ENCODE assay signal across 27 cellular contexts in genomic region chr4:26544421-26544820, GRCh38.
A peak's percentile ranks its signal among the peaks of the same experiment; 100 is the strongest.
DNase-seq lines count a peak whose midpoint lies in the region; TF ChIP-seq lines count a peak whose summit lies in the region.
"Had no signal": no experiment of that assay in that cellular context is flagged by ENCODE, and none has a peak within 500 bp of the region (broad histone marks: within the 10 kb centered on the region; RNA-seq: fewer than 3 reads in every experiment).

No MANE protein-coding gene starts in this region.

- no peak for TF ChIP-seq CTCF in HEK293 (tag by site-specific recombination; IDR thresholded peaks at IDR 0.05)

- H3K36me3 ChIP-seq in HEK293 (ENCODE audit: control insufficient read depth in 2 of 2, insufficient read depth in 1 of 2, low read length in 2 of 2) = no peaks in the 10 kb centered on the region
- H3K36me3 ChIP-seq: BE2C; BLaER1; BLaER1 treated with 17β-estradiol and CSF1 and Interleukin-3, amounts not matched to agents 10 nM and 100 nM had no signal

- CTCF ChIA-PET in HEK293 (lab: Yijun Ruan, JAX) = no interaction called here

- H3K27ac ChIP-seq in HEK293 (ENCODE audit: extremely low read depth, low read depth, low read length) = no peak overlapping the region
- H3K27ac ChIP-seq: 22Rv1; A549; BLaER1; BLaER1 treated with 17β-estradiol and CSF1 and Interleukin-3, amounts not matched to agents 10 nM and 100 nM; C4-2B had no signal

- H3K4me1 ChIP-seq in HEK293 (ENCODE audit: control insufficient read depth, insufficient read depth, low read length) = no peaks in the 10 kb centered on the region
- H3K4me1 ChIP-seq: A549; BE2C; BLaER1; BLaER1 treated with 17β-estradiol and CSF1 and Interleukin-3, amounts not matched to agents 10 nM and 100 nM; Caco-2 had no signal

- H3K4me3 ChIP-seq in HEK293 (ENCODE audit: low read depth, low read length) = no peak overlapping the region
- H3K4me3 ChIP-seq: A549; BLaER1; BLaER1 treated with 17β-estradiol and CSF1 and Interleukin-3, amounts not matched to agents 10 nM and 100 nM had no signal

- no peaks in the 10 kb centered on the region for H3K9me3 ChIP-seq in HEK293 (ENCODE audit: control insufficient read depth, insufficient read depth, low read depth, low read length)
- H3K9me3 ChIP-seq: A549, BE2C had no signal

- intact Hi-C loops in posterior cingulate gyrus (cut with DNase I) = no loop called here

- no peak for DNase-seq in posterior cingulate gyrus
- DNase-seq: 8988T; ACHN; AML-193; BE2C; C1 segment of cervical spinal cord; Caco-2; Calu3; CD4-positive, alpha-beta memory T cell; CD4-positive, alpha-beta T cell; CD4-positive, CD25-positive, alpha-beta regulatory T cell; CD8-positive, alpha-beta memory T cell; CD8-positive, alpha-beta T cell; COR-L47; DMS 273 treated with DMSO at 0.1 percent for 48 hours; DMS153; DMS53; DMS79; DMS79 treated with DMSO at 0.1 percent for 48 hours; DND-41; EL had no signal

- POLR2A ChIA-PET in HEK293 (lab: Yijun Ruan, JAX) = no interaction called here

TF ChIP-seq in HEK293, 187 proteins besides CTCF, POLR2A, EP300 and RAD21:
- TF ChIP-seq ZNF585B (tag by site-specific recombination; IDR thresholded peaks at IDR 0.05) = no peak
- TF ChIP-seq SETDB1 (IDR thresholded peaks at IDR 0.05; ENCODE audit: insufficient read length, low read length) = peak; percentile 30
- TF ChIP-seq, protein P1, sequence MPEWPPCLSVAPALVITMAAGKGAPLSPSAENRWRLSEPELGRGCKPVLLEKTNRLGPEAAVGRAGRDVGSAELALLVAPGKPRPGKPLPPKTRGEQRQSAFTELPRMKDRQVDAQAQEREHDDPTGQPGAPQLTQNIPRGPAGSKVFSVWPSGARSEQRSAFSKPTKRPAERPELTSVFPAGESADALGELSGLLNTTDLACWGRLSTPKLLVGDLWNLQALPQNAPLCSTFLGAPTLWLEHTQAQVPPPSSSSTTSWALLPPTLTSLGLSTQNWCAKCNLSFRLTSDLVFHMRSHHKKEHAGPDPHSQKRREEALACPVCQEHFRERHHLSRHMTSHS (tag by site-specific recombination; IDR thresholded peaks at IDR 0.05) = no peak
